In the genomic region with DNA sequence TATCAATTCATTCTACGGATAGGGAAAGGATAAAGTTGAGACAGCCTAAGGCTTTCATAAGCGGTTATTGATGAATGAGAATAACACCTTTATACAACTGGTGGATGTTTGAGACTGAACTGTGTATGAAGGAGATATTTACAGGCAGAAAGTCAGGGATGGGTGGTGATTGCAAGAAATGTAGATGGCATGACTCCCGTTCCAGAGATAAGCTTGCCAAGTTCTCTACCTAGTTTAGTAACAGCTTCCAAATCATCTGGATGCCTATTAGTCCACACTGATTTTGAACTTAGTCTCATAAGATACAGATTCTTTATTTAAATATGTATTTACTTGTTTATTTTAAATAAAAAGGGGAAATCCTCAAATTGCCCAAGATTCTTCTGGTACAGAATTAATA, we compare ENCODE assay signal across 9 cellular contexts.
"Had no signal": no experiment of that assay in that cellular context is flagged by ENCODE, and none has a peak within 500 bp of the region (broad histone marks: within the 10 kb centered on the region; RNA-seq: fewer than 3 reads in every experiment).

No MANE protein-coding gene starts in this region.

- FAIRE-seq: H1, H54, HTR-8/SVneo, K562 had no signal

- H2AFZ ChIP-seq: GM23338 had no signal

- H3K4me2 ChIP-seq: GM23338 had no signal

- H3K9me3 Mint-ChIP-seq: GM23338 had no signal

- H3K27ac Mint-ChIP-seq: GM23338, H9 had no signal

- H3K4me3 Mint-ChIP-seq: GM23338, H9 had no signal

- H3K4me3 ChIP-seq: GM23338, K562 had no signal

- ATAC-seq: GM23338 had no signal

- DNase-seq: H9, HCEC 1CT, IMR-90, KG1 had no signal
